Comparison of ENCODE assay signal across 21 cellular contexts in genomic region chr3:151428386-151428785, GRCh38. TPM values are rescaled to one million over a fixed set of nuclear protein-coding genes. Genes with fewer than 3 reads are reported as not detected.
"Had no signal": no experiment of that assay in that cellular context is flagged by ENCODE, and none has a peak within 500 bp of the region (broad histone marks: within the 10 kb centered on the region; RNA-seq: fewer than 3 reads in every experiment).

No MANE protein-coding gene starts in this region.

- DNase-seq: KBM-7, NCI-H1092, NCI-H1105 treated with DMSO at 0.1 percent for 48 hours, NCI-H1417 treated with DMSO at 0.1 percent for 48 hours, NCI-H146, NCI-H1694 treated with DMSO at 0.1 percent for 48 hours, NCI-H1930, NCI-H2081, NCI-H2107, NCI-H226, NCI-H446, NCI-H510A, NCI-H524 treated with DMSO at 0.1 percent for 48 hours, NCI-H69, NCI-H774, Right ventricle myocardium superior, RPMI8226, SIG-M5 had no signal

RNA-seq across cellular contexts. Expression of gene IGSF10, which starts 32.5 kb away (rescaled TPM):
- total RNA-seq: T-helper 1 cell treated with Interleukin-12 subunit alpha and Interleukin-12 subunit beta and Interleukin-4 antibody, amounts not matched to agents 30 ng/mL and 1 ng/mL, for 36 hours had no signal

RNA-seq across cellular contexts. Expression of gene P2RY12, which starts 43.8 kb away (rescaled TPM):
- total RNA-seq: M059J; SJSA1; T-helper 1 cell treated with Interleukin-12 subunit alpha and Interleukin-12 subunit beta and Interleukin-4 antibody, amounts not matched to agents 30 ng/mL and 1 ng/mL, for 36 hours had no signal
